1 cellular context compared by ENCODE assay signal in the genomic region with DNA sequence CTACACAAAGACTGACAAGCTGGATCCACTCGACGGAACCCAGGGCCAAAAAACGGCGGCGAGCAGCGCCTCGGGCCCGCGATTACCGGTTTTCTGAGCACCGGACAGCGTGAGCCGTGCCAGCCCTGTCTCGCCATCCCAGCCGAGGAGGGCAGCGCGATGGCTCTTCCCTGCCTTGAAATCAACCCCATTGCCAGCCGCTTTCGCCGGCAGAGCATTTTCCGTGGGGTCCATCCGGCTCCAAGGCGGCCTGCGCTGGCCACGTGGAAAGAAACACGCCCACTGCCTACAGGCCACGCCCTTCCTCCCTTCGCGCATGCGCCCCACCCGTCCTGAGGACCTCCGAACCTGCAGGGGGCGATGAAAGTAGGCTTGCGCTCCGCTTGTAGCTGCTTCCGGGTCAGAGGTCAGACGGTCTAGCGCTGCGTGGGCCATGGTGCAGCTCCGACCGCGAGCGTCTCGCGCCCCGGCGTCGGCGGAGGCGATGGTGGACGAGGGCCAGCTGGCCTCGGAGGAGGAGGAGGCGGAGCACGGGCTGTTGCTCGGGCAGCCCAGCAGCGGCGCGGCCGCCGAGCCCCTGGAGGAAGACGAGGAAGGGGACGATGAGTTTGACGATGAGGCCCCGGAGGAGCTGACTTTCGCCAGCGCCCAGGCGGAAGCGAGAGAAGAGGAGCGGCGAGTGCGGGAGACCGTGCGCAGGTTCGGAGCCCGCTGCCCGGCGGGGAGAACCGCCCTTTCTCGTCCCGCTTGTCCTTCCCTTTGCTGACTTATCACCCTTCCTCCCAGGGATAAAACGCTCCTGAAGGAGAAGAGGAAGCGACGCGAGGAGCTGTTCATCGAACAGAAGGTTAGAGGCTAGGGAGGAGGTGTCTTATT.
TF ChIP-seq lines count a peak whose summit lies in the region.

A gene (plus strand): TSS at position 410 of the 876 bp plus-strand sequence. CDS start 24 bp downstream, at position 434.

TF ChIP-seq in HEK293, 187 proteins besides CTCF, POLR2A, EP300 and RAD21 (continued from another document):
- peak; percentile 74 for TF ChIP-seq ZNF843 (tag by site-specific recombination; IDR thresholded peaks at IDR 0.05)
- peak; percentile 96 for TF ChIP-seq ZNF501 (tag by site-specific recombination; IDR thresholded peaks at IDR 0.05)
- peak; percentile 90 for TF ChIP-seq KLF8 (tag by site-specific recombination; IDR thresholded peaks at IDR 0.05)
- TF ChIP-seq KLF9 (tag by site-specific recombination; IDR thresholded peaks at IDR 0.05; ENCODE audit: low read depth) = peak; percentile 100
- TF ChIP-seq, protein P1, sequence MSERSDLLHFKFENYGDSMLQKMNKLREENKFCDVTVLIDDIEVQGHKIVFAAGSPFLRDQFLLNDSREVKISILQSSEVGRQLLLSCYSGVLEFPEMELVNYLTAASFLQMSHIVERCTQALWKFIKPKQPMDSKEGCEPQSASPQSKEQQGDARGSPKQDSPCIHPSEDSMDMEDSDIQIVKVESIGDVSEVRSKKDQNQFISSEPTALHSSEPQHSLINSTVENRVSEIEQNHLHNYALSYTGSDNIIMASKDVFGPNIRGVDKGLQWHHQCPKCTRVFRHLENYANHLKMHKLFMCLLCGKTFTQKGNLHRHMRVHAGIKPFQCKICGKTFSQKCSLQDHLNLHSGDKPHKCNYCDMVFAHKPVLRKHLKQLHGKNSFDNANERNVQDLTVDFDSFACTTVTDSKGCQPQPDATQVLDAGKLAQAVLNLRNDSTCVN (tag by site-specific recombination; optimal IDR thresholded peaks at IDR 0.05) = peak; percentile 94
- peak; percentile 83 for TF ChIP-seq KLF1 (tag by site-specific recombination; IDR thresholded peaks at IDR 0.05)
- peak; percentile 98 for TF ChIP-seq ZFHX2 (tag by site-specific recombination; conservative IDR thresholded peaks at IDR 0.05)
- peak; percentile 78; the same call in 1 of the 2 replicates for TF ChIP-seq KLF10 (tag by site-specific recombination; IDR thresholded peaks at IDR 0.05)
- TF ChIP-seq ZNF610 (tag by site-specific recombination; IDR thresholded peaks at IDR 0.05; ENCODE audit: borderline replicate concordance) = peak; percentile 89
- peak; percentile 45; the same call in 1 of the 2 replicates for TF ChIP-seq ZSCAN16 (tag by site-specific recombination; IDR thresholded peaks at IDR 0.05)
- TF ChIP-seq ZNF394 (tag by site-specific recombination; IDR thresholded peaks at IDR 0.05; ENCODE audit: borderline replicate concordance) = peak; percentile 80; the same call in 1 of the 2 replicates
- TF ChIP-seq ZNF335 (tag by site-specific recombination; conservative IDR thresholded peaks at IDR 0.05) = peak; percentile 92
- TF ChIP-seq, protein P2, sequence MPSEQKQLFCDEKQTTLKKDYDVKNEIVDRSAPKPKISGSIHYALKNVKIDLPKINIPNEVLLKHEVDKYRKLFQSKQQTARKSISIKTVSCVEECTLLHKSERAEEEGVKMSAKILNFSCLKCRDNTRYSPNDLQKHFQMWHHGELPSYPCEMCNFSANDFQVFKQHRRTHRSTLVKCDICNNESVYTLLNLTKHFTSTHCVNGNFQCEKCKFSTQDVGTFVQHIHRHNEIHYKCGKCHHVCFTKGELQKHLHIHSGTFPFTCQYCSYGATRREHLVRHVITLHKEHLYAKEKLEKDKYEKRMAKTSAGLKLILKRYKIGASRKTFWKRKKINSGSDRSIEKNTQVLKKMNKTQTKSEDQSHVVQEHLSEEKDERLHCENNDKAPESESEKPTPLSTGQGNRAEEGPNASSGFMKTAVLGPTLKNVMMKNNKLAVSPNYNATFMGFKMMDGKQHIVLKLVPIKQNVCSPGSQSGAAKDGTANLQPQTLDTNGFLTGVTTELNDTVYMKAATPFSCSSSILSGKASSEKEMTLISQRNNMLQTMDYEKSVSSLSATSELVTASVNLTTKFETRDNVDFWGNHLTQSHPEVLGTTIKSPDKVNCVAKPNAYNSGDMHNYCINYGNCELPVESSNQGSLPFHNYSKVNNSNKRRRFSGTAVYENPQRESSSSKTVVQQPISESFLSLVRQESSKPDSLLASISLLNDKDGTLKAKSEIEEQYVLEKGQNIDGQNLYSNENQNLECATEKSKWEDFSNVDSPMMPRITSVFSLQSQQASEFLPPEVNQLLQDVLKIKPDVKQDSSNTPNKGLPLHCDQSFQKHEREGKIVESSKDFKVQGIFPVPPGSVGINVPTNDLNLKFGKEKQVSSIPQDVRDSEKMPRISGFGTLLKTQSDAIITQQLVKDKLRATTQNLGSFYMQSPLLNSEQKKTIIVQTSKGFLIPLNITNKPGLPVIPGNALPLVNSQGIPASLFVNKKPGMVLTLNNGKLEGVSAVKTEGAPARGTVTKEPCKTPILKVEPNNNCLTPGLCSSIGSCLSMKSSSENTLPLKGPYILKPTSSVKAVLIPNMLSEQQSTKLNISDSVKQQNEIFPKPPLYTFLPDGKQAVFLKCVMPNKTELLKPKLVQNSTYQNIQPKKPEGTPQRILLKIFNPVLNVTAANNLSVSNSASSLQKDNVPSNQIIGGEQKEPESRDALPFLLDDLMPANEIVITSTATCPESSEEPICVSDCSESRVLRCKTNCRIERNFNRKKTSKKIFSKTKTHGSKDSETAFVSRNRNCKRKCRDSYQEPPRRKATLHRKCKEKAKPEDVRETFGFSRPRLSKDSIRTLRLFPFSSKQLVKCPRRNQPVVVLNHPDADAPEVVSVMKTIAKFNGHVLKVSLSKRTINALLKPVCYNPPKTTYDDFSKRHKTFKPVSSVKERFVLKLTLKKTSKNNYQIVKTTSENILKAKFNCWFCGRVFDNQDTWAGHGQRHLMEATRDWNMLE (tag by site-specific recombination; conservative IDR thresholded peaks at IDR 0.05; ENCODE audit: low read depth) = peak; percentile 92
- TF ChIP-seq HOXC10 (CRISPR knock-in tag; IDR thresholded peaks at IDR 0.05) = peak; percentile 22; the same call in 1 of the 2 replicates
- 0 out of 2 replicates have a peak, but pooled peaks have one; percentile 51 for TF ChIP-seq PRDM1 (tag by site-specific recombination; IDR thresholded peaks at IDR 0.05)
- no peak for TF ChIP-seq ZNF16 (tag by site-specific recombination; IDR thresholded peaks at IDR 0.05; ENCODE audit: low read depth)
- TF ChIP-seq ZSCAN30 (tag by site-specific recombination; IDR thresholded peaks at IDR 0.05) = peak; percentile 56
- TF ChIP-seq, protein P3, sequence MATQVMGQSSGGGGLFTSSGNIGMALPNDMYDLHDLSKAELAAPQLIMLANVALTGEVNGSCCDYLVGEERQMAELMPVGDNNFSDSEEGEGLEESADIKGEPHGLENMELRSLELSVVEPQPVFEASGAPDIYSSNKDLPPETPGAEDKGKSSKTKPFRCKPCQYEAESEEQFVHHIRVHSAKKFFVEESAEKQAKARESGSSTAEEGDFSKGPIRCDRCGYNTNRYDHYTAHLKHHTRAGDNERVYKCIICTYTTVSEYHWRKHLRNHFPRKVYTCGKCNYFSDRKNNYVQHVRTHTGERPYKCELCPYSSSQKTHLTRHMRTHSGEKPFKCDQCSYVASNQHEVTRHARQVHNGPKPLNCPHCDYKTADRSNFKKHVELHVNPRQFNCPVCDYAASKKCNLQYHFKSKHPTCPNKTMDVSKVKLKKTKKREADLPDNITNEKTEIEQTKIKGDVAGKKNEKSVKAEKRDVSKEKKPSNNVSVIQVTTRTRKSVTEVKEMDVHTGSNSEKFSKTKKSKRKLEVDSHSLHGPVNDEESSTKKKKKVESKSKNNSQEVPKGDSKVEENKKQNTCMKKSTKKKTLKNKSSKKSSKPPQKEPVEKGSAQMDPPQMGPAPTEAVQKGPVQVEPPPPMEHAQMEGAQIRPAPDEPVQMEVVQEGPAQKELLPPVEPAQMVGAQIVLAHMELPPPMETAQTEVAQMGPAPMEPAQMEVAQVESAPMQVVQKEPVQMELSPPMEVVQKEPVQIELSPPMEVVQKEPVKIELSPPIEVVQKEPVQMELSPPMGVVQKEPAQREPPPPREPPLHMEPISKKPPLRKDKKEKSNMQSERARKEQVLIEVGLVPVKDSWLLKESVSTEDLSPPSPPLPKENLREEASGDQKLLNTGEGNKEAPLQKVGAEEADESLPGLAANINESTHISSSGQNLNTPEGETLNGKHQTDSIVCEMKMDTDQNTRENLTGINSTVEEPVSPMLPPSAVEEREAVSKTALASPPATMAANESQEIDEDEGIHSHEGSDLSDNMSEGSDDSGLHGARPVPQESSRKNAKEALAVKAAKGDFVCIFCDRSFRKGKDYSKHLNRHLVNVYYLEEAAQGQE (tag by site-specific recombination; IDR thresholded peaks at IDR 0.05) = no peak; the same call in none of the 2 replicates
- peak; percentile 83 for TF ChIP-seq SP2 (tag by site-specific recombination; IDR thresholded peaks at IDR 0.05)
- TF ChIP-seq ZBTB17 (tag by site-specific recombination; IDR thresholded peaks at IDR 0.05) = peak; percentile 89
- TF ChIP-seq GLIS2 (tag by site-specific recombination; IDR thresholded peaks at IDR 0.05) = peak; percentile 78
- TF ChIP-seq ZNF677 (tag by site-specific recombination; IDR thresholded peaks at IDR 0.05) = 0 out of 2 replicates have a peak, but pooled peaks have one; percentile 37
- peak; percentile 98 for TF ChIP-seq ZNF777 (tag by site-specific recombination; IDR thresholded peaks at IDR 0.05; ENCODE audit: borderline replicate concordance)
- TF ChIP-seq BCL11A (tag by site-specific recombination; IDR thresholded peaks at IDR 0.05; ENCODE audit: low read depth) = peak; percentile 54; the same call in 1 of the 2 replicates
- peak; percentile 66 for TF ChIP-seq ZNF366 (tag by site-specific recombination; conservative IDR thresholded peaks at IDR 0.05)
- TF ChIP-seq ZBTB7A (tag by site-specific recombination; IDR thresholded peaks at IDR 0.05; ENCODE audit: low read depth) = no peak
- TF ChIP-seq ZNF10 (tag by site-specific recombination; IDR thresholded peaks at IDR 0.05) = peak; percentile 35; the same call in 1 of the 2 replicates
- peak; percentile 53; the same call in 1 of the 2 replicates for TF ChIP-seq MYNN (tag by site-specific recombination; IDR thresholded peaks at IDR 0.05; ENCODE audit: borderline replicate concordance)
- TF ChIP-seq, protein P4, sequence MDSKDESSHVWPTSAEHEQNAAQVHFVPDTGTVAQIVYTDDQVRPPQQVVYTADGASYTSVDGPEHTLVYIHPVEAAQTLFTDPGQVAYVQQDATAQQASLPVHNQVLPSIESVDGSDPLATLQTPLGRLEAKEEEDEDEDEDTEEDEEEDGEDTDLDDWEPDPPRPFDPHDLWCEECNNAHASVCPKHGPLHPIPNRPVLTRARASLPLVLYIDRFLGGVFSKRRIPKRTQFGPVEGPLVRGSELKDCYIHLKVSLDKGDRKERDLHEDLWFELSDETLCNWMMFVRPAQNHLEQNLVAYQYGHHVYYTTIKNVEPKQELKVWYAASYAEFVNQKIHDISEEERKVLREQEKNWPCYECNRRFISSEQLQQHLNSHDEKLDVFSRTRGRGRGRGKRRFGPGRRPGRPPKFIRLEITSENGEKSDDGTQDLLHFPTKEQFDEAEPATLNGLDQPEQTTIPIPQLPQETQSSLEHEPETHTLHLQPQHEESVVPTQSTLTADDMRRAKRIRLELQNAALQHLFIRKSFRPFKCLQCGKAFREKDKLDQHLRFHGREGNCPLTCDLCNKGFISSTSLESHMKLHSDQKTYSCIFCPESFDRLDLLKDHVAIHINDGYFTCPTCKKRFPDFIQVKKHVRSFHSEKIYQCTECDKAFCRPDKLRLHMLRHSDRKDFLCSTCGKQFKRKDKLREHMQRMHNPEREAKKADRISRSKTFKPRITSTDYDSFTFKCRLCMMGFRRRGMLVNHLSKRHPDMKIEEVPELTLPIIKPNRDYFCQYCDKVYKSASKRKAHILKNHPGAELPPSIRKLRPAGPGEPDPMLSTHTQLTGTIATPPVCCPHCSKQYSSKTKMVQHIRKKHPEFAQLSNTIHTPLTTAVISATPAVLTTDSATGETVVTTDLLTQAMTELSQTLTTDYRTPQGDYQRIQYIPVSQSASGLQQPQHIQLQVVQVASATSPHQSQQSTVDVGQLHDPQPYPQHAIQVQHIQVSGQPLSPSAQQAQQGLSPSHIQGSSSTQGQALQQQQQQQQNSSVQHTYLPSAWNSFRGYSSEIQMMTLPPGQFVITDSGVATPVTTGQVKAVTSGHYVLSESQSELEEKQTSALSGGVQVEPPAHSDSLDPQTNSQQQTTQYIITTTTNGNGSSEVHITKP (tag by site-specific recombination; IDR thresholded peaks at IDR 0.05) = 0 out of 2 replicates have a peak, but pooled peaks have one; percentile 8
- TF ChIP-seq ZNF529 (tag by site-specific recombination; IDR thresholded peaks at IDR 0.05; ENCODE audit: insufficient replicate concordance) = no peak
- TF ChIP-seq, protein P5, sequence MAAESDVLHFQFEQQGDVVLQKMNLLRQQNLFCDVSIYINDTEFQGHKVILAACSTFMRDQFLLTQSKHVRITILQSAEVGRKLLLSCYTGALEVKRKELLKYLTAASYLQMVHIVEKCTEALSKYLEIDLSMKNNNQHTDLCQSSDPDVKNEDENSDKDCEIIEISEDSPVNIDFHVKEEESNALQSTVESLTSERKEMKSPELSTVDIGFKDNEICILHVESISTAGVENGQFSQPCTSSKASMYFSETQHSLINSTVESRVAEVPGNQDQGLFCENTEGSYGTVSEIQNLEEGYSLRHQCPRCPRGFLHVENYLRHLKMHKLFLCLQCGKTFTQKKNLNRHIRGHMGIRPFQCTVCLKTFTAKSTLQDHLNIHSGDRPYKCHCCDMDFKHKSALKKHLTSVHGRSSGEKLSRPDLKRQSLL (tag by site-specific recombination; IDR thresholded peaks at IDR 0.05) = peak; percentile 59
- TF ChIP-seq ZNF792 (tag by site-specific recombination; IDR thresholded peaks at IDR 0.05) = 0 out of 2 replicates have a peak, but pooled peaks have one; percentile 2
- no peak for TF ChIP-seq ZNF555 (tag by site-specific recombination; conservative IDR thresholded peaks at IDR 0.05)
- TF ChIP-seq EGR2 (tag by site-specific recombination; IDR thresholded peaks at IDR 0.05; ENCODE audit: low read depth) = peak; percentile 94
- TF ChIP-seq YY2 (tag by site-specific recombination; IDR thresholded peaks at IDR 0.05) = peak; percentile 87
- peak; percentile 73 for TF ChIP-seq ZFP37 (tag by site-specific recombination; IDR thresholded peaks at IDR 0.05)
